Comparison of ENCODE assay signal across 8 cellular contexts in genomic region chr11:63020671-63021255, GRCh38. TPM values are rescaled to one million over a fixed set of nuclear protein-coding genes. Genes with fewer than 3 reads are reported as not detected.
DNase-seq lines count a peak whose midpoint lies in the region; ATAC-seq and TF ChIP-seq lines count a peak whose summit lies in the region.

No MANE protein-coding gene starts in this region.

- H3K36me3 ChIP-seq in KMS-11 (ENCODE audit: insufficient read depth): no peaks in the 10 kb centered on the region
- H3K36me3 ChIP-seq in parathyroid adenoma (ENCODE audit: control insufficient read depth, insufficient read depth, low read length): no peaks in the 10 kb centered on the region
- no peaks in the 10 kb centered on the region for H3K36me3 ChIP-seq in adrenal gland (replicated peaks in 1 of 2)
- H3K36me3 ChIP-seq in tibial nerve: no peaks in the 10 kb centered on the region

- no peak overlapping the region for H3K27ac ChIP-seq in KMS-11
- no peak overlapping the region for H3K27ac ChIP-seq in parathyroid adenoma
- no peak overlapping the region for H3K27ac ChIP-seq in adrenal gland
- no peak overlapping the region for H3K27ac ChIP-seq in tibial nerve

- WGBS in adrenal gland, 4 donors: 36 to 72% (median 58%) methylated on average over 14 to 24 of the region's 24 CpGs
- 38 to 47% methylated on average over 15 to 18 of the region's 24 CpGs for WGBS in tibial nerve, 2 donors

- intact Hi-C loops in adrenal gland (cut with DNase I): loop anchor here in 1 of 2 donors (5.0 kb wide), 1 partner anchor 113 kb away; no protein-coding TSS in a partner anchor

- H3K4me3 ChIP-seq in KMS-11 (IDR thresholded peaks at IDR 0.05; ENCODE audit: insufficient read depth, low read depth, low read length) (no peak overlapping the region), astrocyte of the spinal cord (ENCODE audit: low read depth, low read length) (no peak overlapping the region), parathyroid adenoma (ENCODE audit: low read depth, low read length) (no peak overlapping the region), adrenal gland (no peak overlapping the region), tibial nerve (no peak overlapping the region)

- H3K27me3 ChIP-seq in KMS-11 (ENCODE audit: insufficient read depth, low read depth) (no peaks in the 10 kb centered on the region), parathyroid adenoma (ENCODE audit: control insufficient read depth, insufficient read depth, low read length) (no peaks in the 10 kb centered on the region), adrenal gland (no peaks in the 10 kb centered on the region), tibial nerve (peaks cover 0 to 3% of the 10 kb centered on the region in 2 donors)

- no peak overlapping the region for H3K4me2 ChIP-seq in KMS-11
- H3K4me2 ChIP-seq in parathyroid adenoma (ENCODE audit: low read length): no peak overlapping the region

- no peaks in the 10 kb centered on the region for H4K20me1 ChIP-seq in KMS-11 (ENCODE audit: insufficient read depth)

- no peaks in the 10 kb centered on the region for H3K79me2 ChIP-seq in KMS-11 (ENCODE audit: insufficient read depth, low read depth)
- H3K79me2 ChIP-seq in parathyroid adenoma: no peaks in the 10 kb centered on the region

- in situ Hi-C loops in astrocyte of the spinal cord (cut with HindIII; ENCODE audit: low sequenced_read_pairs): loop anchor here (25.0 kb wide), 1 partner anchor 108 kb away; the partner anchor contains the start of gene CHRM1

- no peak overlapping the region for H3K9ac ChIP-seq in KMS-11
- H3K9ac ChIP-seq in parathyroid adenoma: no peak overlapping the region

- TF ChIP-seq CTCF in KMS-11 (conservative IDR thresholded peaks at IDR 0.05; ENCODE audit: low read depth, low read length) (peak; percentile 64), astrocyte of the spinal cord (IDR thresholded peaks at IDR 0.05; ENCODE audit: low read depth, low read length) (peak; percentile 45), parathyroid adenoma (IDR thresholded peaks at IDR 0.05) (peak; percentile 20), adrenal gland (IDR thresholded peaks at IDR 0.05) (no peak), tibial nerve (IDR thresholded peaks at IDR 0.05) (no peak)

- H3K9me3 ChIP-seq in parathyroid adenoma (ENCODE audit: control insufficient read depth, low read length) (no peaks in the 10 kb centered on the region), adrenal gland (replicated peaks in 1 of 3) (no peaks in the 10 kb centered on the region), tibial nerve (no peaks in the 10 kb centered on the region)

- TF ChIP-seq POLR2A in adrenal gland (IDR thresholded peaks at IDR 0.05) (no peak), tibial nerve (IDR thresholded peaks at IDR 0.05) (no peak)

- H2AFZ ChIP-seq in KMS-11 (ENCODE audit: low read depth) (no peak overlapping the region), parathyroid adenoma (peak overlapping the region; percentile 51)

- peaks cover 3% of the 10 kb centered on the region for H3K4me1 ChIP-seq in KMS-11 (ENCODE audit: low read depth, poor library complexity, severe bottlenecking)
- H3K4me1 ChIP-seq in parathyroid adenoma: peaks cover 5% of the 10 kb centered on the region
- no peaks in the 10 kb centered on the region for H3K4me1 ChIP-seq in adrenal gland (replicated peaks in 1 of 2)
- peaks cover 0 to 10% (median 4%) of the 10 kb centered on the region in 4 donors for H3K4me1 ChIP-seq in tibial nerve

- DNase-seq in EL: peak; percentile 15
- no peak for DNase-seq in astrocyte of the spinal cord (ENCODE audit: low read depth, low spot score)
- DNase-seq in adrenal gland: no peak
- no peak for DNase-seq in tibial nerve (ENCODE audit: low spot score in 2 of 2)

- TF ChIP-seq EP300 in tibial nerve (IDR thresholded peaks at IDR 0.05): no peak

- no peak for ATAC-seq in HG03135 (IDR thresholded peaks at IDR 0.05; ENCODE audit: unreplicated experiment)
- no peak for ATAC-seq in HG03025 (IDR thresholded peaks at IDR 0.05; ENCODE audit: low FRiP score, unreplicated experiment)

RNA-seq across cellular contexts. Expression of gene SLC22A8, which starts 5.1 kb away (rescaled TPM):
- total RNA-seq in adrenal gland (not detected), tibial nerve (not detected)
- polyA plus RNA-seq in adrenal gland: not detected

RNA-seq across cellular contexts. Expression of gene SLC22A6, which starts 36.0 kb away (rescaled TPM):
- total RNA-seq in adrenal gland (not detected), tibial nerve (not detected)
- polyA plus RNA-seq in adrenal gland: not detected

Comparison
In these comparisons a context has a peak if more than half of its experiments do, and no peak if none do; other contexts are left out.
1. CTCF ChIP-seq: peak in KMS-11 (single experiment), astrocyte of the spinal cord (single experiment) and parathyroid adenoma (single experiment); none in adrenal gland (0 of 6) and tibial nerve (0 of 5).